16 cellular contexts compared by ENCODE assay signal in genomic region chr19:36547001-36547732, GRCh38. TPM values are rescaled to one million over a fixed set of nuclear protein-coding genes. Genes with fewer than 3 reads are reported as not detected.
DNase-seq lines count a peak whose midpoint lies in the region; TF ChIP-seq lines count a peak whose summit lies in the region.
"Had no signal": no experiment of that assay in that cellular context is flagged by ENCODE, and none has a peak within 500 bp of the region (broad histone marks: within the 10 kb centered on the region; RNA-seq: fewer than 3 reads in every experiment).

No MANE protein-coding gene starts in this region.

- DNase-seq in EL (peak; percentile 7), KBM-7 (peak; percentile 45), astrocyte of the spinal cord (ENCODE audit: low read depth, low spot score) (peak; percentile 40), iPS-NIHi7 (ENCODE audit: extremely low spot score) (peak; percentile 10), GM19240 (ENCODE audit: insufficient read length, low spot score) (no peak), transverse colon (no peak), hippocampal formation (lab: John Stamatoyannopoulos, UW) (no peak)
- DNase-seq in activated CD4-positive, alpha-beta T cell treated with anti-CD3 and anti-CD28 coated beads, Interleukin-2, amount 50 U/mL, for 4 hours, result no peak
- DNase-seq: activated CD8-positive, alpha-beta memory T cell treated with anti-CD3 and anti-CD28 coated beads, Interleukin-2, amount 50 U/mL, for 4 hours; colonic mucosa; esophagus squamous epithelium; GF-D8; NCI-H774; ovary had no signal

- no peak for TF ChIP-seq POLR2A in transverse colon (IDR thresholded peaks at IDR 0.05)

- peaks cover 0 to 95% (median 44%) of the 10 kb centered on the region in 4 donors for H3K36me3 ChIP-seq in transverse colon

- H3K4me3 ChIP-seq in astrocyte of the spinal cord (ENCODE audit: low read depth, low read length) (no peak overlapping the region), transverse colon (no peak overlapping the region)
- H3K4me3 ChIP-seq: colonic mucosa, esophagus squamous epithelium, ovary had no signal

- peaks cover 99 to 100% of the 10 kb centered on the region in 2 donors for H3K9me3 ChIP-seq in transverse colon

- in situ Hi-C loops in KBM-7 (cut with MboI; ENCODE audit: low pct_unique_long_range_greater_than_20kb, low sequenced_read_pairs) (no loop called here), astrocyte of the spinal cord (cut with HindIII; ENCODE audit: low sequenced_read_pairs) (no loop called here), transverse colon (cut with MboI; ENCODE audit: low pct_ligation_motif_present in 1 of 4, low pct_unique_long_range_greater_than_20kb in 1 of 4, low sequenced_read_pairs in 3 of 4) (no loop called here)

- H3K4me1 ChIP-seq in transverse colon, result no peaks in the 10 kb centered on the region
- H3K4me1 ChIP-seq: colonic mucosa, esophagus squamous epithelium had no signal

- TF ChIP-seq CTCF in astrocyte of the spinal cord (IDR thresholded peaks at IDR 0.05; ENCODE audit: low read depth, low read length) (no peak), transverse colon (IDR thresholded peaks at IDR 0.05) (no peak)

- H3K27me3 ChIP-seq in transverse colon, result no peaks in the 10 kb centered on the region
- H3K27me3 ChIP-seq: colonic mucosa, esophagus squamous epithelium, ovary had no signal

- intact Hi-C loops in transverse colon (cut with DNase I; ENCODE audit: low total_unique reads), result no loop called here

- no peak overlapping the region for H3K27ac ChIP-seq in transverse colon
- H3K27ac ChIP-seq: C4-2B, colonic mucosa, esophagus squamous epithelium, ovary, thoracic aorta had no signal

- 96 to 100% methylated on average over 4 to 5 of the region's 5 CpGs for WGBS in transverse colon (ENCODE audit: low coverage in 1 of 2), 2 donors

- TF ChIP-seq EP300 in transverse colon (IDR thresholded peaks at IDR 0.05; ENCODE audit: low read depth), result no peak

RNA-seq across cellular contexts. Expression of gene ZNF260, which starts 19.1 kb away (rescaled TPM):
- 10 to 100 TPM in 1 of 4 donors, 1 to 10 TPM in 3; 2.6 to 11.1 (median 7.4) TPM for total RNA-seq in transverse colon

RNA-seq across cellular contexts. Expression of gene ZNF529, which starts 25.9 kb away (rescaled TPM):
- 1 to 10 TPM; 1.8 to 8.3 (median 4.9) TPM for total RNA-seq in transverse colon

RNA-seq across cellular contexts. Expression of gene ZNF566, which starts 57.8 kb away (rescaled TPM):
- 10 to 100 TPM in 2 of 4 donors, 1 to 10 TPM in 2; 1.9 to 15.1 (median 10.0) TPM for total RNA-seq in transverse colon

RNA-seq across cellular contexts. Expression of gene ZNF382, which starts 57.9 kb away (rescaled TPM):
- total RNA-seq in transverse colon, result 1 to 10 TPM in 2 of 4 donors, under 1 TPM in 1, not detected in 1; 0.40 to 2.5 (median 2.0) TPM

Comparison
In these comparisons a context has a peak if more than half of its experiments do, and no peak if none do; other contexts are left out.
1. DNase-seq: peak in EL (single experiment), KBM-7 (single experiment), astrocyte of the spinal cord (single experiment) and iPS-NIHi7 (single experiment); none in GM19240 (single experiment), transverse colon (single experiment), hippocampal formation (0 of 2) and activated CD4-positive, alpha-beta T cell treated with anti-CD3 and anti-CD28 coated beads, Interleukin-2, amount 50 U/mL, for 4 hours (0 of 2).